ENCODE assay signal across 1 cellular context in genomic region chr16:65956100-65956499, GRCh38.
TF ChIP-seq lines count a peak whose summit lies in the region.

No MANE protein-coding gene starts in this region.

TF ChIP-seq in H1, 55 proteins besides CTCF, POLR2A, EP300 and RAD21 (continued from another document):
- TF ChIP-seq CHD7 (IDR thresholded peaks at IDR 0.05; ENCODE audit: insufficient replicate concordance, low read length) (no peak), MAFK (IDR thresholded peaks at IDR 0.05; ENCODE audit: low read depth, low read length) (no peak), TAF1 (IDR thresholded peaks at IDR 0.05; ENCODE audit: low read depth, low read length) (no peak), YY1 (IDR thresholded peaks at IDR 0.05; ENCODE audit: low read depth, low read length) (no peak), SP4 (IDR thresholded peaks at IDR 0.05; ENCODE audit: low read length) (no peak), FOSL1 (IDR thresholded peaks at IDR 0.05; ENCODE audit: insufficient read depth, low read depth, low read length) (no peak), ATF2 (IDR thresholded peaks at IDR 0.05; ENCODE audit: low read length) (no peak), CBX5 (IDR thresholded peaks at IDR 0.05; ENCODE audit: low read depth, low read length) (no peak), CREB1 (IDR thresholded peaks at IDR 0.05) (no peak), SIN3A (conservative IDR thresholded peaks at IDR 0.05 in 1 of 2, IDR thresholded peaks at IDR 0.05 in 1 of 2; ENCODE audit: low read depth in 1 of 2, low read length in 2 of 2) (no peak), TAF7 (optimal IDR thresholded peaks at IDR 0.05; ENCODE audit: borderline replicate concordance, low read depth, low read length) (no peak), PHF8 (conservative IDR thresholded peaks at IDR 0.05; ENCODE audit: low read depth, low read length) (no peak), CEBPB (IDR thresholded peaks at IDR 0.05; ENCODE audit: low read depth, low read length) (no peak), SIX5 (IDR thresholded peaks at IDR 0.05; ENCODE audit: low read depth, low read length) (no peak), ATF3 (IDR thresholded peaks at IDR 0.05; ENCODE audit: insufficient read depth, low read depth, low read length) (no peak)
